ENCODE assay signal across 8 cellular contexts in genomic region chr3:50292159-50292923, GRCh38. TPM values are rescaled to one million over a fixed set of nuclear protein-coding genes. Genes with fewer than 3 reads are reported as not detected.
A peak's percentile ranks its signal among the peaks of the same experiment; 100 is the strongest.
DNase-seq lines count a peak whose midpoint lies in the region; ATAC-seq, FAIRE-seq and TF ChIP-seq lines count a peak whose summit lies in the region.

IFRD2 (minus strand) TSS chr3:50292429; CDS start chr3:50292274, 155 bp downstream.

- H3K27ac ChIP-seq in adipose tissue (ENCODE audit: low read depth, low read length), result peak within 1 kb of the TSS; percentile 10

- POLR2A ChIA-PET in T-cell (lab: Charles Lee), result no interaction called here

- peak; percentile 98 for DNase-seq in GM12891 (ENCODE audit: insufficient read length, low spot score)
- DNase-seq in NCI-H1436 treated with DMSO at 0.1 percent for 48 hours (lab: John Stamatoyannopoulos, UW), result peak; percentile 64
- peak; percentile 84 to 98 (median 96) for DNase-seq in T-cell
- peak; percentile 99 for DNase-seq in cardiac septum (ENCODE audit: low spot score)
- DNase-seq in pons (ENCODE audit: low spot score), result peak; percentile 97
- DNase-seq in type B pancreatic cell (ENCODE audit: extremely low spot score, unreplicated experiment), result peak; percentile 95

- ATAC-seq in HG02840 (IDR thresholded peaks at IDR 0.05; ENCODE audit: low FRiP score, unreplicated experiment) (peak; percentile 89), T-cell (replicated peaks in 1 of 4) (peak; percentile 98 to 99 (median 99))

- TF ChIP-seq CTCF in type B pancreatic cell (conservative IDR thresholded peaks at IDR 0.05), result no peak

- peak; percentile 100 for FAIRE-seq in GM12891 (lab: Jason Lieb, UNC)

- CTCF ChIA-PET in T-cell (lab: Charles Lee), result interaction anchor here in 1 of 2 donors (0.6 to 0.7 kb wide), 2 partner anchors 46 to 52 kb away, joined by 3 read pairs; no protein-coding TSS in a partner anchor

- TF ChIP-seq POLR2A in GM12891 (IDR thresholded peaks at IDR 0.05; ENCODE audit: low read depth, low read length), result peak; percentile 40

- intact Hi-C loops in cardiac septum (cut with DNase I), result no loop called here

- H3K4me1 Mint-ChIP-seq in T-cell, result peaks cover 14 to 24% (median 20%) of the 10 kb centered on the region in 3 donors
- H3K4me1 Mint-ChIP-seq in type B pancreatic cell (ENCODE audit: unreplicated experiment), result peaks cover 13% of the 10 kb centered on the region

- H3K36me3 Mint-ChIP-seq in T-cell (peaks cover 9% of the 10 kb centered on the region), type B pancreatic cell (no peaks in the 10 kb centered on the region)

- H3K27me3 Mint-ChIP-seq in T-cell (no peaks in the 10 kb centered on the region), type B pancreatic cell (no peaks in the 10 kb centered on the region)

- H3K27ac Mint-ChIP-seq in T-cell, result peak within 1 kb of the TSS; percentile 95 to 97
- peak within 1 kb of the TSS; percentile 99 for H3K27ac Mint-ChIP-seq in type B pancreatic cell

- H3K9me3 Mint-ChIP-seq in T-cell (no peaks in the 10 kb centered on the region), type B pancreatic cell (no peaks in the 10 kb centered on the region)

- H3K4me3 Mint-ChIP-seq in T-cell, result peak within 1 kb of the TSS; percentile 81 to 90 (median 85)
- H3K4me3 Mint-ChIP-seq in type B pancreatic cell, result peak within 1 kb of the TSS; percentile 91

- WGBS in adipose tissue, 3 donors, result 0 to 2% (median 1%) methylated on average over 50 to 65 of the region's 65 CpGs

TF ChIP-seq in GM12891, 5 proteins besides CTCF, POLR2A, EP300 and RAD21:
- TF ChIP-seq SPI1 (IDR thresholded peaks at IDR 0.05; ENCODE audit: low read depth, low read length) (no peak), PAX5 (IDR thresholded peaks at IDR 0.05; ENCODE audit: insufficient read depth, low read length, severe bottlenecking) (peak; percentile 61), TAF1 (IDR thresholded peaks at IDR 0.05; ENCODE audit: low read depth, low read length) (peak; percentile 79), POU2F2 (IDR thresholded peaks at IDR 0.05; ENCODE audit: low read depth, low read length) (peak; percentile 56; the same call in 1 of the 2 replicates), POLR2AphosphoS5 (IDR thresholded peaks at IDR 0.05; ENCODE audit: low read depth, low read length) (peak; percentile 63)

RNA-seq across cellular contexts. Expression of gene IFRD2, which starts in this region (rescaled TPM):
- polyA plus RNA-seq in GM12891 (2012; ENCODE audit: low read depth, missing spikeins), result 42.6 TPM
- total RNA-seq in T-cell (10 to 100 TPM; 50.0 to 91.2 (median 75.9) TPM), cardiac septum (45.7 TPM), type B pancreatic cell (ENCODE audit: low replicate concordance) (60.9 and 80.5 TPM in 2 replicates)
- polyA plus RNA-seq in adipose tissue, result 100 to 1,000 TPM in 1 of 3 donors, 10 to 100 TPM in 2; 54.3 to 114 (median 77.3) TPM

Comparison
In these comparisons a context has a peak if more than half of its experiments do, and no peak if none do; other contexts are left out.
1. Peak in every context shown above with its lines: DNase-seq, ATAC-seq and H3K27ac ChIP-seq.